In the genomic region with DNA sequence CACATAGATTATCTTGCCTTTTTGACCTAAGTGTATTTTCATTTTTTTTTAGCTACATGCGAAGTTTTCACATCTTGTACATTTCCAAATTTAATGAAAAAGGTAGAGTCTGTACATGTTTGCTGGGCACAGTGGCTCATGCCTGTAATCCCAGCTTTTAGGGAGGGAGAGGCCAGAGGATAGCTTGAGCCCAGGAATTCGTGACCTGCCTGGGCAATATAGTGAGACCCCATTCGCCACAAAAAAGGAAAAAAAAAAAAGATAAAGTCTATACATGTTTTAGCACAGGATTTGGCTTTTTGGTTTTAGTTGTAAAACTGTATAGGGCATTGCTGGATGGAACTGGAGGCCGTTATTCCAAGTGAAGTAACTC, we compare ENCODE assay signal across 15 cellular contexts. TPM values are rescaled to one million over a fixed set of nuclear protein-coding genes. Genes with fewer than 3 reads are reported as not detected.
DNase-seq lines count a peak whose midpoint lies in the region; ATAC-seq, FAIRE-seq and TF ChIP-seq lines count a peak whose summit lies in the region.
"Had no signal": no experiment of that assay in that cellular context is flagged by ENCODE, and none has a peak within 500 bp of the region (broad histone marks: within the 10 kb centered on the region; RNA-seq: fewer than 3 reads in every experiment).

No MANE protein-coding gene starts in this region.

- no peak overlapping the region for H4K5ac ChIP-seq in mesendoderm (ENCODE audit: low read length)

- H3F3A ChIP-seq in smooth muscle cell (ENCODE audit: low read depth): peaks cover 29% of the 10 kb centered on the region

- peaks cover 12% of the 10 kb centered on the region; the same call in 2 of the 3 replicates for H3K36me3 ChIP-seq in K562 (ENCODE audit: control insufficient read depth, insufficient read depth, low read length)
- H3K36me3 ChIP-seq in mesendoderm (ENCODE audit: control insufficient read depth, insufficient read depth, low read length): peaks cover 2% of the 10 kb centered on the region
- no peaks in the 10 kb centered on the region for H3K36me3 ChIP-seq in smooth muscle cell (ENCODE audit: low read depth)
- H3K36me3 ChIP-seq in testis (ENCODE audit: low read depth, missing control alignments): no peaks in the 10 kb centered on the region
- no peaks in the 10 kb centered on the region for H3K36me3 ChIP-seq in suprapubic skin
- H3K36me3 ChIP-seq: pancreas had no signal

- no peak overlapping the region for H4K8ac ChIP-seq in mesendoderm (ENCODE audit: low read depth, low read length)

- in situ Hi-C loops in K562 (cut with MboI): no loop called here

- H2BK5ac ChIP-seq in mesendoderm (ENCODE audit: low read length): no peak overlapping the region

- no peak overlapping the region for H3K23ac ChIP-seq in mesendoderm (ENCODE audit: low read length)

- H2BK15ac ChIP-seq in mesendoderm (replicated peaks; ENCODE audit: low read depth): no peak overlapping the region

- no peaks in the 10 kb centered on the region for H3K9me3 ChIP-seq in K562 (replicated peaks; ENCODE audit: control insufficient read depth, insufficient read depth, low read depth, low read length)
- H3K9me3 ChIP-seq in smooth muscle cell (replicated peaks; ENCODE audit: low read depth): no peaks in the 10 kb centered on the region
- no peaks in the 10 kb centered on the region for H3K9me3 ChIP-seq in testis
- H3K9me3 ChIP-seq in suprapubic skin: no peaks in the 10 kb centered on the region
- H3K9me3 ChIP-seq: pancreas had no signal

- H3K27me3 ChIP-seq in K562 (ENCODE audit: control insufficient read depth in 2 of 2, insufficient read depth in 2 of 2, low read length in 2 of 2) (no peaks in the 10 kb centered on the region), mesendoderm (ENCODE audit: insufficient read depth, low read length, poor library complexity) (no peaks in the 10 kb centered on the region), smooth muscle cell (ENCODE audit: low read depth) (no peaks in the 10 kb centered on the region), testis (no peaks in the 10 kb centered on the region), suprapubic skin (no peaks in the 10 kb centered on the region)
- H3K27me3 ChIP-seq: BLaER1 treated with 17β-estradiol and CSF1 and Interleukin-3, amounts not matched to agents 10 nM and 100 nM; pancreas had no signal

- H3K79me1 ChIP-seq in mesendoderm (ENCODE audit: low read length): peaks cover 8% of the 10 kb centered on the region

- TF ChIP-seq EP300 in K562 (IDR thresholded peaks at IDR 0.05; ENCODE audit: low read length) (no peak), suprapubic skin (IDR thresholded peaks at IDR 0.05) (no peak)

- H2AFZ ChIP-seq in K562 (ENCODE audit: low read depth, low read length) (no peak overlapping the region), smooth muscle cell (ENCODE audit: low read depth) (no peak overlapping the region)

- no peak overlapping the region for H3K18ac ChIP-seq in mesendoderm (ENCODE audit: low read length)

- no peak for FAIRE-seq in K562 (lab: Jason Lieb, UNC)
- FAIRE-seq: endometrium, pancreas had no signal

- H3K9me1 ChIP-seq in K562 (ENCODE audit: control insufficient read depth, insufficient read depth, low read length): no peaks in the 10 kb centered on the region

- H2BK120ac ChIP-seq in mesendoderm (ENCODE audit: low read depth, low read length): no peak overlapping the region

- WGBS in K562 (ENCODE audit: insufficient coverage, low coverage, missing lambda C conversion rate): 71% methylated on average over 4 of the region's 4 CpGs
- no CpG with 5 or more reads among the region's 4 CpGs for WGBS in mesendoderm (ENCODE audit: extremely low coverage, insufficient coverage, low lambda C conversion rate)
- WGBS in smooth muscle cell (ENCODE audit: low lambda C conversion rate): 81% methylated on average over 4 of the region's 4 CpGs
- 79 to 94% methylated on average over 4 of the region's 4 CpGs for WGBS in testis, 2 donors
- WGBS in suprapubic skin: 93% methylated on average over 4 of the region's 4 CpGs

- TF ChIP-seq POLR2A in K562 (conservative IDR thresholded peaks at IDR 0.05) (no peak), testis (IDR thresholded peaks at IDR 0.05) (no peak), suprapubic skin (IDR thresholded peaks at IDR 0.05) (no peak)

- peak overlapping the region; percentile 96 for H3K27ac Mint-ChIP-seq in HFFc6
- H3K27ac Mint-ChIP-seq: activated CD4-positive, alpha-beta T cell treated with anti-CD3 and anti-CD28 coated beads, Interleukin-2, amount 10 ng/mL, durations not matched to agents 7 days and 5 days had no signal

- H3K4me2 ChIP-seq in K562 (ENCODE audit: insufficient read depth, low read length) (no peak overlapping the region), mesendoderm (ENCODE audit: low read length) (no peak overlapping the region), smooth muscle cell (peak overlapping the region; percentile 79)

- H3K27me3 Mint-ChIP-seq in HFFc6 (ENCODE audit: insufficient read depth): peaks cover 2% of the 10 kb centered on the region; the same call in 1 of the 2 replicates
- H3K27me3 Mint-ChIP-seq: activated CD4-positive, alpha-beta T cell treated with anti-CD3 and anti-CD28 coated beads, Interleukin-2, amount 10 ng/mL, durations not matched to agents 7 days and 5 days had no signal

- H3K79me2 ChIP-seq in K562 (ENCODE audit: control insufficient read depth, insufficient read depth, low read length) (peaks cover 46% of the 10 kb centered on the region), mesendoderm (ENCODE audit: control insufficient read depth, insufficient read depth, low read length) (peaks cover 55% of the 10 kb centered on the region), smooth muscle cell (ENCODE audit: low read depth) (peaks cover 72% of the 10 kb centered on the region)

- H3K9ac ChIP-seq in K562 (ENCODE audit: insufficient read depth in 1 of 2, low read depth in 2 of 2, low read length in 2 of 2): no peak overlapping the region
- no peak overlapping the region for H3K9ac ChIP-seq in mesendoderm (ENCODE audit: low read length)
- peak overlapping the region; percentile 78 for H3K9ac ChIP-seq in smooth muscle cell (ENCODE audit: low read depth)
- H3K9ac ChIP-seq: BLaER1 treated with 17β-estradiol and CSF1 and Interleukin-3, amounts not matched to agents 10 nM and 100 nM had no signal

- CTCF ChIA-PET in K562 (lab: Yijun Ruan, JAX; ENCODE audit: low intra/inter-chr PET ratio): no interaction called here

- intact Hi-C loops in K562 (cut with micrococcal nuclease): loop anchor here (5.0 kb wide), 1 partner anchor 163 kb away; no protein-coding TSS in a partner anchor
- intact Hi-C loops in testis (cut with DNase I; ENCODE audit: low total_unique reads): no loop called here

- DNase-seq in HFFc6: no peak
- DNase-seq in K562 (ENCODE audit: extremely low read depth in 1 of 4, low spot score in 3 of 4): no peak
- no peak for DNase-seq in mesendoderm
- DNase-seq in smooth muscle cell (lab: John Stamatoyannopoulos, UW; ENCODE audit: unreplicated experiment): no peak
- no peak for DNase-seq in testis
- no peak for DNase-seq in suprapubic skin (ENCODE audit: low spot score in 2 of 2)
- DNase-seq: activated CD4-positive, alpha-beta T cell treated with anti-CD3 and anti-CD28 coated beads, Interleukin-2, amount 10 ng/mL, durations not matched to agents 7 days and 5 days; activated CD8-positive, alpha-beta memory T cell treated with anti-CD3 and anti-CD28 coated beads, Interleukin-2, amount 50 U/mL, for 48 hours; activated gamma-delta T cell treated with Interleukin-2 at 50 U/mL for 16 hours; stimulated activated CD4-positive, alpha-beta T cell treated with anti-CD3 and anti-CD28 coated beads, Interleukin-4, amount 100 ng/mL, for 24 hours had no signal

- no peak overlapping the region for H2AK5ac ChIP-seq in mesendoderm (ENCODE audit: low read length)

- TF ChIP-seq CTCF in HFFc6 (IDR thresholded peaks at IDR 0.05) (0 out of 2 replicates have a peak, but pooled peaks have one; percentile 14), K562 (IDR thresholded peaks at IDR 0.05 in 2 of 3, conservative IDR thresholded peaks at IDR 0.05 in 1 of 3; ENCODE audit: insufficient read depth in 2 of 3, low read depth in 1 of 3, low read length in 3 of 3) (no peak), smooth muscle cell (IDR thresholded peaks at IDR 0.05; ENCODE audit: borderline replicate concordance, insufficient read depth, poor library complexity, severe bottlenecking) (no peak), testis (IDR thresholded peaks at IDR 0.05) (no peak), suprapubic skin (IDR thresholded peaks at IDR 0.05) (no peak)

- TF ChIP-seq RAD21 in K562 (CRISPR knock-in tag; conservative IDR thresholded peaks at IDR 0.05 in 1 of 2, IDR thresholded peaks at IDR 0.05 in 1 of 2): no peak

- POLR2A ChIA-PET in K562 (lab: Yijun Ruan, JAX): interaction anchor here (0.9 to 1.3 kb wide), 2 partner anchors 21 to 58 kb away, joined by 4 to 5 read pairs; no protein-coding TSS in a partner anchor

- H3K4me1 ChIP-seq in K562 (replicated peaks in 1 of 2; ENCODE audit: control insufficient read depth in 2 of 2, insufficient read depth in 2 of 2, low read length in 2 of 2): peaks cover 13 to 29% of the 10 kb centered on the region in 2 experiments; a peak in 4 of 5 replicates
- peaks cover 17% of the 10 kb centered on the region for H3K4me1 ChIP-seq in mesendoderm (ENCODE audit: control insufficient read depth, low read depth, low read length)
- H3K4me1 ChIP-seq in smooth muscle cell (ENCODE audit: low read depth): peaks cover 35% of the 10 kb centered on the region
- peaks cover 9% of the 10 kb centered on the region for H3K4me1 ChIP-seq in testis
- peaks cover 25% of the 10 kb centered on the region for H3K4me1 ChIP-seq in suprapubic skin

- H3K4ac ChIP-seq in mesendoderm (ENCODE audit: low read depth, low read length): no peak overlapping the region

- H3K4me1 Mint-ChIP-seq in HFFc6 (ENCODE audit: low read depth): peaks cover 83% of the 10 kb centered on the region
- H3K4me1 Mint-ChIP-seq: activated CD4-positive, alpha-beta T cell treated with anti-CD3 and anti-CD28 coated beads, Interleukin-2, amount 10 ng/mL, durations not matched to agents 7 days and 5 days had no signal

- H3K36me3 Mint-ChIP-seq in HFFc6 (ENCODE audit: low read depth): peaks cover 51% of the 10 kb centered on the region

- H3K27ac ChIP-seq in K562 (ENCODE audit: extremely low read depth, low read depth, low read length): no peak overlapping the region
- peak overlapping the region; percentile 14 for H3K27ac ChIP-seq in mesendoderm (ENCODE audit: low read depth, low read length)
- H3K27ac ChIP-seq in smooth muscle cell (ENCODE audit: low read depth): peak overlapping the region; percentile 98
- no peak overlapping the region for H3K27ac ChIP-seq in testis
- no peak overlapping the region for H3K27ac ChIP-seq in suprapubic skin
- H3K27ac ChIP-seq: BLaER1 treated with 17β-estradiol and CSF1 and Interleukin-3, amounts not matched to agents 10 nM and 100 nM had no signal

- H3K9me3 Mint-ChIP-seq in HFFc6: no peaks in the 10 kb centered on the region
- H3K9me3 Mint-ChIP-seq: activated CD4-positive, alpha-beta T cell treated with anti-CD3 and anti-CD28 coated beads, Interleukin-2, amount 10 ng/mL, durations not matched to agents 7 days and 5 days had no signal

- no peak for ATAC-seq in K562
- ATAC-seq in GM18517 (IDR thresholded peaks at IDR 0.05; ENCODE audit: unreplicated experiment): no peak

- H3K4me3 Mint-ChIP-seq in HFFc6: peak overlapping the region; percentile 80
- H3K4me3 Mint-ChIP-seq: activated CD4-positive, alpha-beta T cell treated with anti-CD3 and anti-CD28 coated beads, Interleukin-2, amount 10 ng/mL, durations not matched to agents 7 days and 5 days had no signal

- H4K20me1 ChIP-seq in K562 (replicated peaks; ENCODE audit: control insufficient read depth, insufficient read depth, low read length) (no peaks in the 10 kb centered on the region), smooth muscle cell (ENCODE audit: low read depth) (peaks cover 41% of the 10 kb centered on the region)

- no peak overlapping the region for H3K4me3 ChIP-seq in K562
- H3K4me3 ChIP-seq in mesendoderm (ENCODE audit: low read length): no peak overlapping the region
- no peak overlapping the region for H3K4me3 ChIP-seq in smooth muscle cell
- no peak overlapping the region for H3K4me3 ChIP-seq in testis
- H3K4me3 ChIP-seq in suprapubic skin: no peak overlapping the region
- H3K4me3 ChIP-seq: BLaER1 treated with 17β-estradiol and CSF1 and Interleukin-3, amounts not matched to agents 10 nM and 100 nM; pancreas; skin epidermis had no signal

- BruUV-seq in K562 (replicated peaks; lab: Mats Ljungman, UMichigan): no TSS peak

- no peak overlapping the region for H3K56ac ChIP-seq in mesendoderm (ENCODE audit: low read length)

RNA-seq across cellular contexts. Expression of a gene that starts 28.8 kb away (rescaled TPM):
- total RNA-seq in HFFc6 (2021; fragmentation: NEBNext Ultra II Directional; extraction: Animal tissue kit (Norgen Biotek cat#: 25700)): 100 to 1,000 TPM; 256 to 360 (median 323) TPM
- total RNA-seq in K562 (2011; cell fraction: chromatin; rRNA removed; ENCODE audit: low replicate concordance): 38.2 and 39.6 TPM in 2 replicates
- total RNA-seq in K562 (2011; cell fraction: nucleolus; rRNA removed): 12.7 and 17.1 TPM in 2 replicates
- 23.8 and 35.0 TPM in 2 replicates for total RNA-seq in K562 (2011; cell fraction: nucleoplasm; rRNA removed)
- total RNA-seq in K562 (2014; rRNA removed): 26.2 and 28.7 TPM in 2 replicates
- 36.6 and 41.5 TPM in 2 replicates for total RNA-seq in K562 (2014; rRNA removed; fragmentation: Illumina TruSeq; extraction: Trizol)
- total RNA-seq in K562 (2015; rRNA removed; fragmentation: Illumina TruSeq; extraction: Trizol): 24.9 and 26.9 TPM in 2 replicates
- 52.4 and 58.6 TPM in 2 replicates for total RNA-seq in K562 (2021)
- polyA plus RNA-seq in K562 (2011; rRNA removed): 21.1 and 34.8 TPM in 2 replicates
- polyA plus RNA-seq in K562 (2011; cell fraction: cytosol; rRNA removed): 16.5 and 29.9 TPM in 2 replicates
- 10.9 and 24.1 TPM in 2 replicates for polyA plus RNA-seq in K562 (2011; cell fraction: nucleus; rRNA removed)
- 17.2 and 23.2 TPM in 2 replicates for polyA plus RNA-seq in K562 (2012)
- polyA plus RNA-seq in K562 (2014; fragmentation: Illumina TruSeq; extraction: Trizol): 44.7 and 45.1 TPM in 2 replicates
- polyA plus RNA-seq in K562 (2014; fragmentation: Nextera tagmentation; extraction: Ambion mirVana): 10 to 100 TPM; 11.3 to 12.6 TPM
- 25.8 and 82.5 TPM in 2 replicates for polyA plus RNA-seq in K562 (2014; rRNA removed)
- 86.8 and 125 TPM in 2 replicates for polyA minus RNA-seq in K562 (2011; rRNA and poly(A)+ RNA removed)
- polyA minus RNA-seq in K562 (2011; cell fraction: cytosol; rRNA and poly(A)+ RNA removed): 23.6 and 23.8 TPM in 2 replicates
- 8.6 and 11.3 TPM in 2 replicates for polyA minus RNA-seq in K562 (2011; cell fraction: nucleus; rRNA and poly(A)+ RNA removed)
- 92.3 TPM for polyA plus RNA-seq in mesendoderm (2013, experiment 1 of 2)
- polyA plus RNA-seq in mesendoderm (2013, experiment 2 of 2): 95.9 TPM
- total RNA-seq in smooth muscle cell: 209 and 211 TPM in 2 replicates
- 111 and 113 TPM in 2 replicates for polyA plus RNA-seq in smooth muscle cell
- total RNA-seq in testis: 10 to 100 TPM; 34.3 to 54.6 TPM
- 49.6 TPM for polyA plus RNA-seq in testis (ENCODE audit: insufficient read depth, low read depth, low replicate concordance)
- total RNA-seq in suprapubic skin: 10 to 100 TPM; 24.2 to 40.1 (median 28.0) TPM

Comparison
In these comparisons a context has a peak if more than half of its experiments do, and no peak if none do; other contexts are left out.
1. H3K27ac ChIP-seq: peak in mesendoderm (single experiment) and smooth muscle cell (single experiment); none in K562 (single experiment), testis (0 of 2) and suprapubic skin (single experiment).